ENCODE assay signal across 27 cellular contexts in genomic region chrX:122771933-122772332, GRCh38.
"Had no signal": no experiment of that assay in that cellular context is flagged by ENCODE, and none has a peak within 500 bp of the region (broad histone marks: within the 10 kb centered on the region; RNA-seq: fewer than 3 reads in every experiment).

No MANE protein-coding gene starts in this region.

- ATAC-seq: activated CD8-positive, alpha-beta T cell treated with anti-CD3 and anti-CD28 coated beads for 36 hours; activated T-cell treated with anti-CD3 and anti-CD28 coated beads, Interleukin-2, amount 50 U/mL, for 4 hours; activated T-helper 17 cell treated with anti-CD3 and anti-CD28 coated beads, Interleukin-2, amount 50 U/mL, for 72 hours; body of pancreas; esophagus mucosa; WTC11 had no signal

- H3K4me3 ChIP-seq: body of pancreas, colonic mucosa had no signal

- DNase-seq: activated CD4-positive, alpha-beta T cell treated with anti-CD3 and anti-CD28 coated beads for 48 hours; activated CD4-positive, alpha-beta T cell treated with anti-CD3 and anti-CD28 coated beads, Interleukin-2, amount 50 U/mL, for 1 hour; activated CD4-positive, alpha-beta T cell treated with anti-CD3 and anti-CD28 coated beads, Interleukin-2, amount 50 U/mL, for 48 hours; activated CD8-positive, alpha-beta memory T cell treated with anti-CD3 and anti-CD28 coated beads for 24 hours; activated CD8-positive, alpha-beta T cell treated with anti-CD3 and anti-CD28 coated beads for 36 hours; activated effector memory CD4-positive, alpha-beta T cell treated with Interleukin-2 at 50 U/mL for 16 hours; activated gamma-delta T cell treated with Interleukin-2 at 50 U/mL for 16 hours; activated naive CD4-positive, alpha-beta T cell treated with anti-CD3 and anti-CD28 coated beads, Interleukin-2, amount 50 U/mL, for 16 hours; activated naive CD4-positive, alpha-beta T cell treated with Interleukin-2 at 50 U/mL for 16 hours; activated T-cell treated with anti-CD3 and anti-CD28 coated beads, Interleukin-2, amount 50 U/mL, for 4 hours; amniotic stem cell; anterior cingulate cortex; body of pancreas; caudate nucleus; colonic mucosa; effector memory CD4-positive, alpha-beta T cell; endodermal cell; foreskin fibroblast; head of caudate nucleus; hippocampal formation; T-helper 2 cell had no signal

- H3K27ac ChIP-seq: body of pancreas, colonic mucosa, VCaP had no signal

- H3K4me1 ChIP-seq: body of pancreas, colonic mucosa had no signal

- H3K9me3 ChIP-seq: body of pancreas, colonic mucosa had no signal

- FAIRE-seq: frontal cortex, TTC549 had no signal

- H3K36me3 ChIP-seq: colonic mucosa had no signal

- H3K27me3 ChIP-seq: body of pancreas, colonic mucosa had no signal
